In the genomic region with DNA sequence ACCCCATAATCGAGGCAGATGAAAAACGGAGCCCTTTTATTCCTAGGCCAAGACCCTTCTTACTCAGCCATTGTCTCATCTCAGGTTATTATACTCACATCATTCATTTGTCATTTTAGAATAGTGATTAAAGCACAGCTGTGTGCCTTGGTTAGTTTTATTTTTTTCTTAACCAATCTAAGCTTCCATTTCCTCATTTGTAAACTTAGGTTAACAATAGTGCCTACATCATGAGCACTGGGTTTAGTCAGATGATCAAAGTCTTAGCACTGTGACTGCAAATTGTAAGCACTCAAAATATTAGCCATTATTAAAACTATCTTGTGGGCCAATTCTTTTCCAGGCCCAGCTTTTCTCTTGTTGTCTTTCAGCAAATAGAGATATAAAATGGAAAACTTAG, we compare ENCODE assay signal across 12 cellular contexts. TPM values are rescaled to one million over a fixed set of nuclear protein-coding genes. Genes with fewer than 3 reads are reported as not detected.
DNase-seq lines count a peak whose midpoint lies in the region; ATAC-seq and TF ChIP-seq lines count a peak whose summit lies in the region.
"Had no signal": no experiment of that assay in that cellular context is flagged by ENCODE, and none has a peak within 500 bp of the region (broad histone marks: within the 10 kb centered on the region; RNA-seq: fewer than 3 reads in every experiment).

No MANE protein-coding gene starts in this region.

- peak; percentile 31 for ATAC-seq in GM18870 (IDR thresholded peaks at IDR 0.05; ENCODE audit: unreplicated experiment)
- ATAC-seq in GM21717 (IDR thresholded peaks at IDR 0.05; ENCODE audit: unreplicated experiment), result peak; percentile 50
- peak; percentile 39 for ATAC-seq in HG03175 (IDR thresholded peaks at IDR 0.05; ENCODE audit: unreplicated experiment)
- peak; percentile 42 for ATAC-seq in esophagus mucosa
- ATAC-seq in activated CD4-positive, CD25-positive, alpha-beta regulatory T cell treated with anti-CD3 and anti-CD28 coated beads, Interleukin-2, amount 50 U/mL, for 24 hours, result no peak
- no peak for ATAC-seq in heart left ventricle

- 82 to 91% (median 88%) methylated on average over 2 of the region's 2 CpGs for WGBS in heart left ventricle, 4 donors

- no peaks in the 10 kb centered on the region for H3K9me3 ChIP-seq in heart left ventricle

- TF ChIP-seq CTCF in heart left ventricle (IDR thresholded peaks at IDR 0.05), result no peak

- no peak overlapping the region for H3K27ac ChIP-seq in heart left ventricle
- H3K27ac ChIP-seq: parathyroid adenoma had no signal

- intact Hi-C loops in heart left ventricle (cut with DNase I), result no loop called here

- H3K4me1 ChIP-seq in heart left ventricle, result peaks cover 0 to 10% (median 0%) of the 10 kb centered on the region in 12 donors
- H3K4me1 ChIP-seq: parathyroid adenoma had no signal

- no peak overlapping the region for H3K4me3 ChIP-seq in heart left ventricle

- no peak for DNase-seq in midbrain (lab: John Stamatoyannopoulos, UW)
- no peak for DNase-seq in dedifferentiated amniotic fluid mesenchymal stem cell (ENCODE audit: extremely low spot score)
- DNase-seq in heart left ventricle, result no peak
- DNase-seq: CD8-positive, alpha-beta memory T cell; NCI-H2107; stimulated activated naive CD4-positive, alpha-beta T cell treated with Interleukin-2 at 50 U/mL for 16 hours had no signal

- H3K36me3 ChIP-seq in heart left ventricle, result no peaks in the 10 kb centered on the region

- no peak for TF ChIP-seq POLR2A in heart left ventricle (IDR thresholded peaks at IDR 0.05)

- H3K27me3 ChIP-seq in heart left ventricle, result no peaks in the 10 kb centered on the region

RNA-seq across cellular contexts. Expression of a gene that starts 21.3 kb away (rescaled TPM):
- total RNA-seq in esophagus mucosa, result 40.0 TPM
- total RNA-seq in heart left ventricle, result 1 to 10 TPM in 1 of 9 donors, under 1 TPM in 4, not detected in 4; 0.10 to 1.2 (median 0.16) TPM
- polyA plus RNA-seq in heart left ventricle, result under 1 TPM; 0.08 to 0.19 TPM

Comparison
In these comparisons a context has a peak if more than half of its experiments do, and no peak if none do; other contexts are left out.
1. ATAC-seq: peak in GM18870 (single experiment), GM21717 (single experiment), HG03175 (single experiment) and esophagus mucosa (single experiment); none in activated CD4-positive, CD25-positive, alpha-beta regulatory T cell treated with anti-CD3 and anti-CD28 coated beads, Interleukin-2, amount 50 U/mL, for 24 hours (0 of 2) and heart left ventricle (0 of 4).
2. RNA of a gene that starts 21.3 kb away (total RNA-seq): 40.0 TPM in esophagus mucosa (single experiment); 0.10 to 1.2 TPM in heart left ventricle; every median in the first group is over 10 times any median in the second.